ENCODE assay signal across 16 cellular contexts in the genomic region with DNA sequence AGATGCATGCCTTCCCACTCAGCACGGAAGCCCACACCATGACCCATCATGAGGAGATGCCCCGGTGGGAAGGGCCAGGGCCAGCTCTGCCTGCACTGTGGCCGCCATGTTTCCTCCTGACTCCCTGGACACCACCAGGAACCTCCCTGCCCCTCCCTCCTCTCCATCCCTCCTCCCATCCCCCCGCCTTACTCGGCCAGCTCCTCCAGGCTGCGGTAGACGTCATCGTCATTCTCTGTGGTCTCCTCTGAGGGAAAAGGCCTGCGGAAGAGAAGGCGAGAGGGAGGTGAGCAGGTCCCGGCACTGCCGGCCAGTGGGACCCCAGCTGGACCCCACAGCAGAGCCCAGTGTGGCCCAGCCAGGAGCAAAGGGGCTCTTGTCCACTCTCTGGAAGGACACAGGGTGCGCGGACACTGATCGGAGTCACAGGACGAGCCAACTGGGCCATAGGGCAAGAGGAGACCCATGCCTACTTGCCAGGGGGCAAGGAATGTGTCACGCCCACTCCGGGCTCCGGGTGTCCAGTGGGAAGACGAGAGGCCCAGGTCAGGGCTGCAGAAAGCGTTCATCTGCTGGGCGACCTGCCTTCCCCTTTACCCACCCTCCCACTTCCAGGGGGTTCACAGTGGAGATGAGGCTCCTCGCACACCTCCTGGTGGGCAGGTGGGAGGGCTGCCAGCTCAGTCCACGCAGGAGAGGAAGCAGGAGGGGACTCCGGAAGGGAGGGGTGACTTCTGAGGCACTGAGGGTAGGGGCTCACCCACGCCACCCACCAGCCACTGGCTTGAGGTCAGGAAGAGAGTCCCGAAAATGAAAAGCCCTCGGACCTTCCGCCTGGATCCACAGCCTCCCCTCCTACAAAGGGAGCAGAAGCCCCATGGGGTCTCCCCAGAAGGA.
A peak's percentile ranks its signal among the peaks of the same experiment; 100 is the strongest.
DNase-seq lines count a peak whose midpoint lies in the region; ATAC-seq, FAIRE-seq and TF ChIP-seq lines count a peak whose summit lies in the region.
"Had no signal": no experiment of that assay in that cellular context is flagged by ENCODE, and none has a peak within 500 bp of the region (broad histone marks: within the 10 kb centered on the region; RNA-seq: fewer than 3 reads in every experiment).

No MANE protein-coding gene starts in this region.

- H2BK20ac ChIP-seq in IMR-90 (ENCODE audit: low read depth, low read length), result no peak overlapping the region

- H3K18ac ChIP-seq in IMR-90 (ENCODE audit: low read depth, low read length), result no peak overlapping the region

- no peak overlapping the region for H3K14ac ChIP-seq in IMR-90 (replicated peaks; ENCODE audit: low read depth, low read length)

- no peak overlapping the region for H3K23ac ChIP-seq in IMR-90 (ENCODE audit: low read depth, low read length)

- dilution Hi-C loops in IMR-90 (cut with HindIII; ENCODE audit: low sequenced_read_pairs, unreplicated experiment), result no loop called here

- POLR2A ChIA-PET in IMR-90 (lab: Charles Lee; ENCODE audit: unreplicated experiment), result no interaction called here

- H2AK9ac ChIP-seq in IMR-90 (replicated peaks; ENCODE audit: low read depth, low read length, poor library complexity), result no peak overlapping the region

- intact Hi-C loops in IMR-90 (cut with micrococcal nuclease), result no loop called here
- intact Hi-C loops in kidney (cut with DNase I), result no loop called here

- in situ Hi-C loops in IMR-90 (cut with MboI; ENCODE audit: low sequenced_read_pairs), result no loop called here

- peaks cover 7% of the 10 kb centered on the region for H3K36me3 ChIP-seq in IMR-90 (ENCODE audit: control insufficient read depth, insufficient read depth, low read length)
- no peaks in the 10 kb centered on the region for H3K36me3 ChIP-seq in kidney (ENCODE audit: control insufficient read depth in 1 of 2, insufficient read depth in 2 of 2, low read length in 2 of 2)

- no peak overlapping the region for H4K91ac ChIP-seq in IMR-90 (ENCODE audit: insufficient read depth, low read depth, low read length)

- no peak overlapping the region for H3K4ac ChIP-seq in IMR-90 (ENCODE audit: low read depth, low read length)

- peaks cover 8% of the 10 kb centered on the region for H4K20me1 ChIP-seq in IMR-90 (ENCODE audit: insufficient read depth, low read length)

- 85% methylated on average over 7 of the region's 29 CpGs; no CpG with 5 or more reads in 1 of the 2 experiments for WGBS in IMR-90 (ENCODE audit: extremely low coverage in 2 of 2, insufficient read length in 1 of 2), 2 experiments

- H3K27ac ChIP-seq in IMR-90 (ENCODE audit: insufficient read depth, low read length) (no peak overlapping the region), kidney (ENCODE audit: low read depth in 2 of 2, low read length in 2 of 2) (no peak overlapping the region)
- H3K27ac ChIP-seq: A549 had no signal

- no peak for TF ChIP-seq CTCF in IMR-90 (conservative IDR thresholded peaks at IDR 0.05; ENCODE audit: low read depth, low read length)
- no peak for TF ChIP-seq CTCF in kidney (IDR thresholded peaks at IDR 0.05; ENCODE audit: borderline replicate concordance, extremely low read depth, insufficient read depth)

- no peak overlapping the region for H4K8ac ChIP-seq in IMR-90 (ENCODE audit: low read depth in 2 of 2, low read length in 2 of 2)

- TF ChIP-seq RAD21 in IMR-90 (IDR thresholded peaks at IDR 0.05; ENCODE audit: low read length), result no peak

- no peak overlapping the region for H3K4me2 ChIP-seq in IMR-90 (ENCODE audit: low read depth, low read length)
- H3K4me2 ChIP-seq: A549 had no signal

- H2AFZ ChIP-seq in IMR-90 (replicated peaks; ENCODE audit: low read length, poor library complexity), result peak overlapping the region; percentile 23

- peaks cover 2% of the 10 kb centered on the region; the same call in 1 of the 2 replicates for H3K4me1 ChIP-seq in IMR-90 (ENCODE audit: control insufficient read depth, insufficient read depth, low read length)
- H3K4me1 ChIP-seq in kidney (ENCODE audit: control insufficient read depth in 1 of 2, insufficient read depth in 1 of 2, low read depth in 1 of 2, low read length in 2 of 2), result no peaks in the 10 kb centered on the region
- H3K4me1 ChIP-seq: A549 had no signal

- no peak for DNase-seq in IMR-90
- peak; percentile 56 for DNase-seq in amniotic epithelial cell (ENCODE audit: low read depth)
- peak; percentile 68 for DNase-seq in kidney
- DNase-seq in activated T-cell treated with anti-CD3 and anti-CD28 coated beads for 4 hours, result no peak
- DNase-seq: CD8-positive, alpha-beta T cell; COR-L47; DMS153; DMS79 treated with DMSO at 0.1 percent for 48 hours; EL had no signal

- H2BK120ac ChIP-seq in IMR-90 (ENCODE audit: low read depth, low read length), result no peak overlapping the region

- H3K4me3 ChIP-seq in IMR-90 (ENCODE audit: insufficient read depth, low read depth, low read length), result no peak overlapping the region
- H3K4me3 ChIP-seq in kidney (ENCODE audit: low read length in 2 of 2), result no peak overlapping the region
- H3K4me3 ChIP-seq: A549 had no signal

- no TSS peak for BruUV-seq in IMR-90 (replicated peaks; lab: Mats Ljungman, UMichigan)

- no peak overlapping the region for H2BK5ac ChIP-seq in IMR-90 (ENCODE audit: low read depth, low read length, poor library complexity, severe bottlenecking)

- no peaks in the 10 kb centered on the region for H3K27me3 ChIP-seq in IMR-90 (ENCODE audit: control insufficient read depth, insufficient read depth, low read length)

- CTCF ChIA-PET in IMR-90 (lab: Yijun Ruan, JAX), result no interaction called here

- no peak for TF ChIP-seq POLR2A in IMR-90 (IDR thresholded peaks at IDR 0.05; ENCODE audit: low read depth, low read length)

- ATAC-seq in IMR-90 (ENCODE audit: low read depth) (no peak), HG02678 (IDR thresholded peaks at IDR 0.05; ENCODE audit: unreplicated experiment) (no peak), HG03378 (IDR thresholded peaks at IDR 0.05; ENCODE audit: unreplicated experiment) (no peak)
- ATAC-seq: A549; CD8-positive, alpha-beta T cell; HCT116 had no signal

- H3K9ac ChIP-seq in IMR-90 (ENCODE audit: low read depth, low read length) (no peak overlapping the region), kidney (ENCODE audit: low read length in 2 of 2) (no peak overlapping the region)

- H2BK15ac ChIP-seq in IMR-90 (ENCODE audit: low read depth, low read length), result no peak overlapping the region

- peaks cover 21 to 41% of the 10 kb centered on the region in 2 experiments for H3K79me1 ChIP-seq in IMR-90 (ENCODE audit: low read depth in 1 of 2, low read length in 2 of 2)

- no peak overlapping the region for H4K5ac ChIP-seq in IMR-90 (ENCODE audit: low read depth, low read length)

- H3K9me3 ChIP-seq in IMR-90 (ENCODE audit: control insufficient read depth, insufficient read depth, low read length), result no peaks in the 10 kb centered on the region
- no peaks in the 10 kb centered on the region for H3K9me3 ChIP-seq in kidney (ENCODE audit: control insufficient read depth in 1 of 2, low read length in 2 of 2)
- H3K9me3 ChIP-seq: A549 had no signal

- no peak for FAIRE-seq in kidney (lab: Jason Lieb, UNC)
- FAIRE-seq: A549, D721Med, G401.6, GM12891 had no signal

- H3K9me1 ChIP-seq in IMR-90 (ENCODE audit: insufficient read depth, low read length), result peaks cover 6% of the 10 kb centered on the region; the same call in 1 of the 2 replicates

- no peak overlapping the region for H3K56ac ChIP-seq in IMR-90 (ENCODE audit: extremely low read depth, insufficient read depth, low read length)

- no peak overlapping the region for H2AK5ac ChIP-seq in IMR-90 (ENCODE audit: low read depth, low read length)

TF ChIP-seq in IMR-90, 13 proteins besides CTCF, POLR2A, EP300 and RAD21:
- TF ChIP-seq RCOR1 (IDR thresholded peaks at IDR 0.05; ENCODE audit: insufficient replicate concordance, low read length) (no peak), CHD1 (IDR thresholded peaks at IDR 0.05; ENCODE audit: low read depth, low read length) (no peak), MAZ (IDR thresholded peaks at IDR 0.05; ENCODE audit: borderline replicate concordance, low read depth, low read length) (no peak), MAFK (IDR thresholded peaks at IDR 0.05; ENCODE audit: low read depth, low read length) (no peak), RFX5 (IDR thresholded peaks at IDR 0.05; ENCODE audit: low read depth, low read length) (no peak), NFE2L2 (IDR thresholded peaks at IDR 0.05; ENCODE audit: low read depth, low read length) (no peak), CEBPB (IDR thresholded peaks at IDR 0.05; ENCODE audit: low read depth, low read length) (no peak), SMC3 (IDR thresholded peaks at IDR 0.05; ENCODE audit: low read depth, low read length) (no peak), FOS (IDR thresholded peaks at IDR 0.05; ENCODE audit: low read depth, low read length) (no peak), MXI1 (IDR thresholded peaks at IDR 0.05; ENCODE audit: borderline replicate concordance, low read depth, low read length) (no peak), BHLHE40 (IDR thresholded peaks at IDR 0.05; ENCODE audit: low read depth, low read length) (no peak)
- TF ChIP-seq, protein P1, sequence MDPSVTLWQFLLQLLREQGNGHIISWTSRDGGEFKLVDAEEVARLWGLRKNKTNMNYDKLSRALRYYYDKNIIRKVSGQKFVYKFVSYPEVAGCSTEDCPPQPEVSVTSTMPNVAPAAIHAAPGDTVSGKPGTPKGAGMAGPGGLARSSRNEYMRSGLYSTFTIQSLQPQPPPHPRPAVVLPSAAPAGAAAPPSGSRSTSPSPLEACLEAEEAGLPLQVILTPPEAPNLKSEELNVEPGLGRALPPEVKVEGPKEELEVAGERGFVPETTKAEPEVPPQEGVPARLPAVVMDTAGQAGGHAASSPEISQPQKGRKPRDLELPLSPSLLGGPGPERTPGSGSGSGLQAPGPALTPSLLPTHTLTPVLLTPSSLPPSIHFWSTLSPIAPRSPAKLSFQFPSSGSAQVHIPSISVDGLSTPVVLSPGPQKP (IDR thresholded peaks at IDR 0.05; ENCODE audit: borderline replicate concordance, low read depth, low read length), result no peak
- TF ChIP-seq, protein P2, sequence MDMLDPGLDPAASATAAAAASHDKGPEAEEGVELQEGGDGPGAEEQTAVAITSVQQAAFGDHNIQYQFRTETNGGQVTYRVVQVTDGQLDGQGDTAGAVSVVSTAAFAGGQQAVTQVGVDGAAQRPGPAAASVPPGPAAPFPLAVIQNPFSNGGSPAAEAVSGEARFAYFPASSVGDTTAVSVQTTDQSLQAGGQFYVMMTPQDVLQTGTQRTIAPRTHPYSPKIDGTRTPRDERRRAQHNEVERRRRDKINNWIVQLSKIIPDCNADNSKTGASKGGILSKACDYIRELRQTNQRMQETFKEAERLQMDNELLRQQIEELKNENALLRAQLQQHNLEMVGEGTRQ (IDR thresholded peaks at IDR 0.05; ENCODE audit: low read depth, low read length), result no peak
TF ChIP-seq in IMR-90: peak in this region for 0.

Comparison
In these comparisons a context has a peak if more than half of its experiments do, and no peak if none do; other contexts are left out.
1. DNase-seq: peak in amniotic epithelial cell (single experiment) and kidney (single experiment); none in IMR-90 (single experiment) and activated T-cell treated with anti-CD3 and anti-CD28 coated beads for 4 hours (single experiment).